In genomic region chrX:9464435-9465371, GRCh38 we compare ENCODE assay signal across 7 cellular contexts. TPM values are rescaled to one million over a fixed set of nuclear protein-coding genes. Genes with fewer than 3 reads are reported as not detected.
DNase-seq lines count a peak whose midpoint lies in the region; ATAC-seq and TF ChIP-seq lines count a peak whose summit lies in the region.

TSS of gene TBL1X (plus strand) at chrX:9465058. CDS start at chrX:9653587, 188,529 bp downstream.

- H3K36me3 ChIP-seq in OCI-LY7 (ENCODE audit: insufficient read depth, low read length) (no peaks in the 10 kb centered on the region), tibial nerve (no peaks in the 10 kb centered on the region)

- H4K20me1 ChIP-seq in OCI-LY7 (ENCODE audit: insufficient read depth, low read length): peaks cover 4% of the 10 kb centered on the region

- CTCF ChIA-PET in OCI-LY7 (lab: Charles Lee; ENCODE audit: unreplicated experiment): no interaction called here

- TF ChIP-seq CTCF in OCI-LY7 (conservative IDR thresholded peaks at IDR 0.05; ENCODE audit: low read length): no peak
- TF ChIP-seq CTCF in fibroblast of pulmonary artery (IDR thresholded peaks at IDR 0.05; ENCODE audit: low read length, missing control alignments): no peak
- no peak for TF ChIP-seq CTCF in nephron (IDR thresholded peaks at IDR 0.05; ENCODE audit: unreplicated experiment in 3 of 3)
- TF ChIP-seq CTCF in tibial nerve (IDR thresholded peaks at IDR 0.05): no peak

- intact Hi-C loops in OCI-LY7 (cut with micrococcal nuclease; ENCODE audit: unreplicated experiment): loop anchor here (5.0 kb wide), 3 partner anchors 122 to 653 kb away; no protein-coding TSS in a partner anchor

- BruUV-seq in OCI-LY7 (replicated peaks; lab: Mats Ljungman, UMichigan): no TSS peak

- peak within 1 kb of the TSS; percentile 68 for H3K27ac Mint-ChIP-seq in activated T-helper 17 cell treated with anti-CD3 and anti-CD28 coated beads, Interleukin-2, amount 50 U/mL, for 72 hours
- peak within 1 kb of the TSS; percentile 74 to 86 (median 86) for H3K27ac Mint-ChIP-seq in nephron

- WGBS in tibial nerve, 2 donors: 4 to 11% methylated on average over 14 to 21 of the region's 99 CpGs

- ATAC-seq in GM18498 (IDR thresholded peaks at IDR 0.05; ENCODE audit: unreplicated experiment) (peak; percentile 57), HG02885 (IDR thresholded peaks at IDR 0.05; ENCODE audit: poor library complexity, unreplicated experiment) (peak; percentile 46)
- peak; percentile 18 for ATAC-seq in activated T-helper 17 cell treated with anti-CD3 and anti-CD28 coated beads, Interleukin-2, amount 50 U/mL, for 72 hours (replicated peaks)

- no peaks in the 10 kb centered on the region for H3K27me3 Mint-ChIP-seq in activated T-helper 17 cell treated with anti-CD3 and anti-CD28 coated beads, Interleukin-2, amount 50 U/mL, for 72 hours
- H3K27me3 Mint-ChIP-seq in nephron (ENCODE audit: low read depth): no peaks in the 10 kb centered on the region

- H3K4me3 ChIP-seq in OCI-LY7 (ENCODE audit: low read depth, low read length, poor library complexity, severe bottlenecking) (peak within 1 kb of the TSS; percentile 84), fibroblast of pulmonary artery (replicated peaks; ENCODE audit: low read depth, low read length) (peak within 1 kb of the TSS; percentile 62), tibial nerve (peak within 1 kb of the TSS; percentile 57 to 81 (median 60))

- H3K4me1 Mint-ChIP-seq in activated T-helper 17 cell treated with anti-CD3 and anti-CD28 coated beads, Interleukin-2, amount 50 U/mL, for 72 hours: peaks cover 11% of the 10 kb centered on the region
- peaks cover 28% of the 10 kb centered on the region for H3K4me1 Mint-ChIP-seq in nephron

- H3K9me2 ChIP-seq in OCI-LY7 (ENCODE audit: insufficient read depth, low read length): no peaks in the 10 kb centered on the region

- H3K9me3 ChIP-seq in OCI-LY7 (ENCODE audit: low read length) (no peaks in the 10 kb centered on the region), tibial nerve (no peaks in the 10 kb centered on the region)

- H3K36me3 Mint-ChIP-seq in activated T-helper 17 cell treated with anti-CD3 and anti-CD28 coated beads, Interleukin-2, amount 50 U/mL, for 72 hours (ENCODE audit: low read depth): peaks cover 21% of the 10 kb centered on the region
- H3K36me3 Mint-ChIP-seq in nephron (ENCODE audit: low read depth): peaks cover 8% of the 10 kb centered on the region

- H3K27ac ChIP-seq in OCI-LY7 (ENCODE audit: low read depth, low read length, poor library complexity, severe bottlenecking) (peak within 1 kb of the TSS; percentile 89), tibial nerve (peak within 1 kb of the TSS; percentile 77 to 92 (median 80))

- H3K4me2 ChIP-seq in OCI-LY7 (ENCODE audit: low read length): peak within 1 kb of the TSS; percentile 87

- no peaks in the 10 kb centered on the region for H3K9me3 Mint-ChIP-seq in activated T-helper 17 cell treated with anti-CD3 and anti-CD28 coated beads, Interleukin-2, amount 50 U/mL, for 72 hours
- H3K9me3 Mint-ChIP-seq in nephron: peaks cover 4% of the 10 kb centered on the region

- TF ChIP-seq EP300 in tibial nerve (IDR thresholded peaks at IDR 0.05): no peak

- H2AFZ ChIP-seq in OCI-LY7 (ENCODE audit: low read length): peak within 1 kb of the TSS; percentile 57; the same call in 1 of the 2 replicates

- POLR2A ChIA-PET in OCI-LY7 (lab: Charles Lee): interaction anchor here (0.7 kb wide), 1 partner anchor 24 kb away, joined by 3 read pairs; no protein-coding TSS in a partner anchor

- peaks cover 32% of the 10 kb centered on the region for H3K4me1 ChIP-seq in OCI-LY7 (ENCODE audit: insufficient read depth, low read length, poor library complexity, severe bottlenecking)
- H3K4me1 ChIP-seq in tibial nerve: peaks cover 0 to 35% (median 6%) of the 10 kb centered on the region in 4 donors

- DNase-seq in OCI-LY7 (ENCODE audit: low spot score) (peak; percentile 71), fibroblast of pulmonary artery (ENCODE audit: low read depth) (peak; percentile 40), tibial nerve (ENCODE audit: low spot score in 2 of 2) (peak in 1 of 2 donors; percentile 8)

- H3K4me3 Mint-ChIP-seq in activated T-helper 17 cell treated with anti-CD3 and anti-CD28 coated beads, Interleukin-2, amount 50 U/mL, for 72 hours: peak within 1 kb of the TSS; percentile 71
- peak within 1 kb of the TSS; percentile 73 to 89 (median 86) for H3K4me3 Mint-ChIP-seq in nephron

- no peak for TF ChIP-seq POLR2A in tibial nerve (IDR thresholded peaks at IDR 0.05)

- peaks cover 0 to 15% of the 10 kb centered on the region in 2 donors for H3K27me3 ChIP-seq in tibial nerve

- H3K79me2 ChIP-seq in OCI-LY7 (ENCODE audit: insufficient read depth, low read depth, low read length): no peaks in the 10 kb centered on the region

RNA-seq across cellular contexts. Expression of gene TBL1X, which starts in this region (rescaled TPM):
- total RNA-seq in OCI-LY7 (2014; rRNA removed; shearing (Covaris generic)): 10.6 and 16.1 TPM in 2 replicates
- 29.3 and 35.7 TPM in 2 replicates for total RNA-seq in OCI-LY7 (2022)
- total RNA-seq in activated T-helper 17 cell treated with anti-CD3 and anti-CD28 coated beads, Interleukin-2, amount 50 U/mL, for 72 hours: 10 to 100 TPM in 1 of 2 donors, 1 to 10 TPM in 1; 8.0 to 18.6 TPM
- total RNA-seq in tibial nerve: 10 to 100 TPM; 12.2 to 25.2 (median 19.5) TPM
